Comparison of ENCODE assay signal across 20 cellular contexts in the genomic region with DNA sequence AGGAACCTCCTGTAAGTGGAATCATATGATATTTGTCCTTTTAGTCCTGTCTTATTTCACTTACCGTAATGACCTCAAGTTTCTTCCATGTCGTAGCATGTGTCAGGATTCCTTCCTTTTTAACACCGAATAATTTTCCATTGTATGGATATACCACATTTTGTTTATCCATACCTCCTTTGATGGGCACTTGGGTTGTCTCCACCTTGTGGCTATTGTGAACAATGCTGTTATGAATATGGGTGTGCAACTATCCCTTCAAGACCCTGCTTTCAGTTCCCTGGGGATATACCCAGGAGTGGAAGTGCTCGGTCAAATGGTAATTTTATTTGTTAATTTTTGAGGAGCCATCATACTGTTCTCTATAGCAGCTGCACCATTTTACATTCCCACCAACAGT.
A peak's percentile ranks its signal among the peaks of the same experiment; 100 is the strongest.
DNase-seq lines count a peak whose midpoint lies in the region; ATAC-seq and TF ChIP-seq lines count a peak whose summit lies in the region.
"Had no signal": no experiment of that assay in that cellular context is flagged by ENCODE, and none has a peak within 500 bp of the region (broad histone marks: within the 10 kb centered on the region; RNA-seq: fewer than 3 reads in every experiment).

No MANE protein-coding gene starts in this region.

- TF ChIP-seq CTCF in AG04450 (IDR thresholded peaks at IDR 0.05; ENCODE audit: low read depth, low read length), result 0 out of 2 replicates have a peak, but pooled peaks have one; percentile 6
- TF ChIP-seq CTCF in GM13977 (IDR thresholded peaks at IDR 0.05; ENCODE audit: extremely low read depth, insufficient read depth, missing control alignments), result peak; percentile 3
- peak; percentile 61 for TF ChIP-seq CTCF in PC-3 (conservative IDR thresholded peaks at IDR 0.05; ENCODE audit: low read depth, low read length)
- peak; percentile 23 for TF ChIP-seq CTCF in fibroblast of villous mesenchyme (IDR thresholded peaks at IDR 0.05; ENCODE audit: insufficient read depth, low read depth, low read length)
- TF ChIP-seq CTCF in sigmoid colon (IDR thresholded peaks at IDR 0.05), result no peak

- CTCF ChIA-PET in AG04450 (lab: Charles Lee) (no interaction called here), PC-3 (lab: Charles Lee) (no interaction called here)

- no peak overlapping the region for H2AFZ ChIP-seq in PC-3 (ENCODE audit: low read length)
- H2AFZ ChIP-seq: parathyroid adenoma had no signal

- H3K79me2 ChIP-seq in PC-3 (ENCODE audit: low read length), result no peaks in the 10 kb centered on the region
- H3K79me2 ChIP-seq: parathyroid adenoma had no signal

- BruUV-seq in PC-3 (replicated peaks; lab: Mats Ljungman, UMichigan), result no TSS peak

- H3K4me1 ChIP-seq in PC-3 (ENCODE audit: insufficient read depth, low read length) (no peaks in the 10 kb centered on the region), sigmoid colon (no peaks in the 10 kb centered on the region)
- H3K4me1 ChIP-seq: parathyroid adenoma, Peyer's patch had no signal

- in situ Hi-C loops in GM13977 (cut with MboI; ENCODE audit: low pct_unique_long_range_greater_than_20kb, low sequenced_read_pairs, unreplicated experiment), result no loop called here

- no peaks in the 10 kb centered on the region for H3K9me2 ChIP-seq in PC-3 (replicated peaks; ENCODE audit: low read length)

- POLR2A ChIA-PET in AG04450 (lab: Yijun Ruan, JAX), result no interaction called here
- POLR2A ChIA-PET in PC-3 (lab: Charles Lee; ENCODE audit: unreplicated experiment), result no interaction called here

- TF ChIP-seq POLR2A in sigmoid colon (IDR thresholded peaks at IDR 0.05), result no peak

- no peaks in the 10 kb centered on the region for H4K20me1 ChIP-seq in PC-3 (ENCODE audit: low read length)

- H3K4me2 ChIP-seq in PC-3 (ENCODE audit: low read length), result no peak overlapping the region

- H3K36me3 ChIP-seq in PC-3 (ENCODE audit: low read depth, low read length), result no peaks in the 10 kb centered on the region
- H3K36me3 ChIP-seq in sigmoid colon, result no peaks in the 10 kb centered on the region
- H3K36me3 ChIP-seq: Peyer's patch had no signal

- WGBS in sigmoid colon, 2 donors, result 96 to 97% methylated on average over 4 of the region's 4 CpGs

- H3K27ac ChIP-seq in AG04450 (ENCODE audit: low read depth, low read length) (no peak overlapping the region), PC-3 (ENCODE audit: low read length) (no peak overlapping the region), sigmoid colon (no peak overlapping the region)
- H3K27ac ChIP-seq: parathyroid adenoma, Peyer's patch, SK-N-MC had no signal

- intact Hi-C loops in PC-3 (cut with micrococcal nuclease) (no loop called here), sigmoid colon (cut with DNase I) (no loop called here)

- DNase-seq in AG04450 (ENCODE audit: low read depth, low spot score), result no peak
- no peak for DNase-seq in GM13977 (ENCODE audit: low spot score)
- peak; percentile 36 for DNase-seq in PC-3
- no peak for DNase-seq in fibroblast of villous mesenchyme (ENCODE audit: low read depth)
- no peak for DNase-seq in GF-D8 (lab: John Stamatoyannopoulos, UW)
- DNase-seq in sigmoid colon, result no peak
- DNase-seq: ACHN; activated B cell treated with CpG ODN at 0.5 μM for 24 hours; activated naive CD4-positive, alpha-beta T cell; activated T-cell treated with anti-CD3 and anti-CD28 coated beads, Interleukin-2, amount 50 U/mL, for 24 hours; amygdala; caudate nucleus; natural killer cell; NCI-H187; NCI-H748 treated with DMSO at 0.1 percent for 48 hours; Peyer's patch had no signal

- no peak for ATAC-seq in PC-3
- no peak for ATAC-seq in HG03460 (IDR thresholded peaks at IDR 0.05; ENCODE audit: unreplicated experiment)
- ATAC-seq in GM21526 (IDR thresholded peaks at IDR 0.05; ENCODE audit: low FRiP score, unreplicated experiment), result no peak
- ATAC-seq: natural killer cell had no signal

- H3K9me3 ChIP-seq in AG04450 (ENCODE audit: control insufficient read depth, insufficient read depth, low read length) (no peaks in the 10 kb centered on the region), PC-3 (ENCODE audit: low read length) (peaks cover 5% of the 10 kb centered on the region; the same call in 1 of the 2 replicates), sigmoid colon (no peaks in the 10 kb centered on the region)
- H3K9me3 ChIP-seq: Peyer's patch had no signal

- H3K27me3 ChIP-seq in AG04450 (ENCODE audit: control insufficient read depth, insufficient read depth, low read length), result no peaks in the 10 kb centered on the region
- peaks cover 90% of the 10 kb centered on the region for H3K27me3 ChIP-seq in PC-3 (ENCODE audit: low read length)
- no peaks in the 10 kb centered on the region for H3K27me3 ChIP-seq in sigmoid colon
- H3K27me3 ChIP-seq: Peyer's patch had no signal

- no peak overlapping the region for H3K9ac ChIP-seq in PC-3 (ENCODE audit: low read length)
- H3K9ac ChIP-seq: parathyroid adenoma had no signal

- no peak for TF ChIP-seq EP300 in sigmoid colon (IDR thresholded peaks at IDR 0.05)

- H3K4me3 ChIP-seq in AG04450 (ENCODE audit: low read depth, low read length) (no peak overlapping the region), PC-3 (ENCODE audit: low read length) (no peak overlapping the region), fibroblast of villous mesenchyme (ENCODE audit: low read depth, low read length) (no peak overlapping the region), sigmoid colon (no peak overlapping the region)
- H3K4me3 ChIP-seq: Peyer's patch, SK-N-MC had no signal

- H3F3A ChIP-seq in PC-3 (ENCODE audit: low read length, unreplicated experiment), result no peaks in the 10 kb centered on the region

Comparison
In these comparisons a context has a peak if more than half of its experiments do, and no peak if none do; other contexts are left out.
1. CTCF ChIP-seq: peak in AG04450 (single experiment), GM13977 (single experiment), PC-3 (single experiment) and fibroblast of villous mesenchyme (single experiment); none in sigmoid colon (0 of 4).